Comparison of ENCODE assay signal across 8 cellular contexts in the genomic region with DNA sequence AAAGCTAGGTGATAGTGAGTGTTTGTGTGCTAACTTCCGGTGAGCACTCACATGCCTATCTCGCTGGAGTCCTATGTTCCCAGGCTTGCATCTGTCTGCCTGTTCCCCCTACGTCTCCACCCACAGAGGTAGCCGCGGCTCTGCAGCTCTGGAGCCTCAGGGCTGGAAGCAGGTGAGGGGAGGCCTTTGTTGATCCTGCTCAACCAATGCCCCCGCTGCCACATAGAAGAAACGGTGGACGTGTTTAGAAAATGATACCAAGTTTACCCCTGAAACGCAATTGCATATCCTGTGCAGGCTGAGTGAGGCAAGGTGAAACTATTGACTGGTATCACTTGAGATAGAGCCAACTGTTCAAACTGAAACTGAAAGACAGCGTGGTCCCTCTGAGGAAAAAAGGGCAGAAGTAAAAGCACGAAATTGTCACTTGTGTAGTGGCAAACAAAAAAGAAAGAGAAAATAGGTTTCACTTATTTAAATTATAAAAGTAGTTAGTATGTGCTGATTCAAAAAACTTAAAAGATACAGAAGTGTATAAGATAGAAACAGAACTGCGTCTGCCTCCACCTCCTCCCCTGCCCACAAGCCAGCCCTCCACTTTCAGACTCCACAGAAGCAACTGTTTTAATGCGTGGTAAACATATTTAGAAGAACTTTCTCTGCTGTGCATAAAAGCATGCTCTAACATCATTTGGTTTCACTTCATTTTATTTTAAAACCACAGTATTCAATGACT. TPM values are rescaled to one million over a fixed set of nuclear protein-coding genes. Genes with fewer than 3 reads are reported as not detected.
A peak's percentile ranks its signal among the peaks of the same experiment; 100 is the strongest.
DNase-seq lines count a peak whose midpoint lies in the region; ATAC-seq and TF ChIP-seq lines count a peak whose summit lies in the region.

No MANE protein-coding gene starts in this region.

- peaks cover 42% of the 10 kb centered on the region for H3K4me1 Mint-ChIP-seq in activated naive CD4-positive, alpha-beta T cell treated with anti-CD3 and anti-CD28 coated beads for 36 hours (ENCODE audit: low read depth)

- in situ Hi-C loops in G401 (cut with HindIII; ENCODE audit: low sequenced_read_pairs): no loop called here

- CTCF ChIA-PET in activated naive CD4-positive, alpha-beta T cell treated with anti-CD3 and anti-CD28 coated beads for 36 hours (lab: Charles Lee): interaction anchor here (0.6 to 2.0 kb wide), 4 partner anchors 14 to 356 kb away, joined by 3 to 6 read pairs (median 4); no protein-coding TSS in a partner anchor

- H3K27ac Mint-ChIP-seq in activated naive CD4-positive, alpha-beta T cell treated with anti-CD3 and anti-CD28 coated beads for 36 hours: peak overlapping the region; percentile 82

- DNase-seq in activated naive CD4-positive, alpha-beta T cell treated with anti-CD3 and anti-CD28 coated beads for 36 hours: peak; percentile 83
- DNase-seq in G401 (ENCODE audit: low spot score) (no peak), GF-D8 (lab: John Stamatoyannopoulos, UW) (no peak), NCI-H2227 (lab: John Stamatoyannopoulos, UW; ENCODE audit: unreplicated experiment) (no peak)

- H2AFZ ChIP-seq in OCI-LY3 (ENCODE audit: low read depth, low read length) (no peak overlapping the region; the same call in 1 of the 2 replicates), parathyroid adenoma (no peak overlapping the region)

- peaks cover 11% of the 10 kb centered on the region for H3K9me3 Mint-ChIP-seq in activated naive CD4-positive, alpha-beta T cell treated with anti-CD3 and anti-CD28 coated beads for 36 hours

- peak overlapping the region; percentile 55; the same call in 1 of the 2 replicates for H3K9ac ChIP-seq in OCI-LY3 (ENCODE audit: low read length)
- H3K9ac ChIP-seq in parathyroid adenoma: no peak overlapping the region

- H3K4me2 ChIP-seq in OCI-LY3 (ENCODE audit: low read length) (peak overlapping the region; percentile 85), parathyroid adenoma (ENCODE audit: low read length) (peak overlapping the region; percentile 11)

- H3K4me3 ChIP-seq in OCI-LY3 (ENCODE audit: low read length) (peak overlapping the region; percentile 62), parathyroid adenoma (ENCODE audit: low read depth, low read length) (peak overlapping the region; percentile 1)

- H3K36me3 Mint-ChIP-seq in activated naive CD4-positive, alpha-beta T cell treated with anti-CD3 and anti-CD28 coated beads for 36 hours (ENCODE audit: low read depth): peaks cover 5% of the 10 kb centered on the region

- peak overlapping the region; percentile 51 for H3K4me3 Mint-ChIP-seq in activated naive CD4-positive, alpha-beta T cell treated with anti-CD3 and anti-CD28 coated beads for 36 hours

- H3K4me1 ChIP-seq in OCI-LY3 (ENCODE audit: low read length) (peaks cover 41% of the 10 kb centered on the region), parathyroid adenoma (no peaks in the 10 kb centered on the region)

- H3K36me3 ChIP-seq in OCI-LY3 (replicated peaks; ENCODE audit: low read depth, low read length) (peaks cover 5% of the 10 kb centered on the region), parathyroid adenoma (ENCODE audit: control insufficient read depth, insufficient read depth, low read length) (no peaks in the 10 kb centered on the region)

- TF ChIP-seq CTCF in OCI-LY3 (IDR thresholded peaks at IDR 0.05; ENCODE audit: low read depth, low read length) (no peak), parathyroid adenoma (IDR thresholded peaks at IDR 0.05) (no peak)

- ATAC-seq in GM19035 (IDR thresholded peaks at IDR 0.05; ENCODE audit: unreplicated experiment): peak; percentile 93
- peak; percentile 94 for ATAC-seq in HG02981 (IDR thresholded peaks at IDR 0.05; ENCODE audit: unreplicated experiment)

- H3K27me3 ChIP-seq in OCI-LY3 (ENCODE audit: low read depth, low read length) (peaks cover 34% of the 10 kb centered on the region), parathyroid adenoma (ENCODE audit: control insufficient read depth, insufficient read depth, low read length) (no peaks in the 10 kb centered on the region)

- H3K27ac ChIP-seq in OCI-LY3 (ENCODE audit: low read length) (peak overlapping the region; percentile 95), parathyroid adenoma (no peak overlapping the region)

- no peaks in the 10 kb centered on the region for H3K27me3 Mint-ChIP-seq in activated naive CD4-positive, alpha-beta T cell treated with anti-CD3 and anti-CD28 coated beads for 36 hours (ENCODE audit: low read depth)

- H4K20me1 ChIP-seq in OCI-LY3 (ENCODE audit: insufficient read depth, low read length): no peaks in the 10 kb centered on the region

- H3K9me3 ChIP-seq in OCI-LY3 (ENCODE audit: insufficient read depth, low read length) (peaks cover 6% of the 10 kb centered on the region; the same call in 1 of the 2 replicates), parathyroid adenoma (ENCODE audit: control insufficient read depth, low read length) (no peaks in the 10 kb centered on the region)

- intact Hi-C loops in activated naive CD4-positive, alpha-beta T cell treated with anti-CD3 and anti-CD28 coated beads for 36 hours (cut with micrococcal nuclease): loop anchor here (1.0 to 10.0 kb wide), 8 partner anchors 12 to 678 kb away; a partner anchor contains a TSS

- H3K79me2 ChIP-seq in OCI-LY3 (ENCODE audit: low read length) (no peaks in the 10 kb centered on the region), parathyroid adenoma (no peaks in the 10 kb centered on the region)

RNA-seq across cellular contexts. Expression of a gene that starts 38.6 kb away (rescaled TPM):
- 10 to 100 TPM; 22.4 to 25.6 TPM for total RNA-seq in activated naive CD4-positive, alpha-beta T cell treated with anti-CD3 and anti-CD28 coated beads for 36 hours
- 0.86 and 1.8 TPM in 2 replicates for total RNA-seq in G401 (2014; rRNA removed; shearing (Covaris generic))
